Comparison of ENCODE assay signal across 1 cellular context in genomic region chr1:63557365-63557987, GRCh38.
TF ChIP-seq lines count a peak whose summit lies in the region.

No MANE protein-coding gene starts in this region.

TF ChIP-seq in SK-N-SH treated with all-trans-retinoic acid at 6 μM for 48 hours, 23 proteins besides CTCF, POLR2A, EP300 and RAD21 (continued from another document):
- no peak for TF ChIP-seq TSHZ2 (CRISPR knock-in tag; IDR thresholded peaks at IDR 0.05)
